Comparison of ENCODE assay signal across 30 cellular contexts in genomic region chr7:123836656-123837055, GRCh38. TPM values are rescaled to one million over a fixed set of nuclear protein-coding genes. Genes with fewer than 3 reads are reported as not detected.
"Had no signal": no experiment of that assay in that cellular context is flagged by ENCODE, and none has a peak within 500 bp of the region (broad histone marks: within the 10 kb centered on the region; RNA-seq: fewer than 3 reads in every experiment).

No MANE protein-coding gene starts in this region.

- H3K9me3 ChIP-seq: mucosa of descending colon, ovary, right atrium auricular region, right lobe of liver, uterus had no signal

- H3K27ac ChIP-seq: left ventricle myocardium inferior, ovary, right atrium auricular region, right lobe of liver, tibial nerve, uterus had no signal

- FAIRE-seq: islet of Langerhans, kidney had no signal

- H3K4me2 ChIP-seq: smooth muscle cell had no signal

- DNase-seq: hypothalamus; immature natural killer cell; kidney; left colon; left ventricle myocardium inferior; mesendoderm; midbrain; mucosa of descending colon; naive thymus-derived CD4-positive, alpha-beta T cell; ovary; right lobe of liver; stimulated activated CD4-positive, alpha-beta T cell treated with anti-CD3 and anti-CD28 coated beads, Interleukin-1b, Interleukin-23, amount 100 ng/mL, for 48 hours; stimulated activated CD4-positive, alpha-beta T cell treated with anti-CD3 and anti-CD28 coated beads, Interleukin-2, amount 100 ng/mL, for 48 hours; stimulated activated CD4-positive, alpha-beta T cell treated with anti-CD3 and anti-CD28 coated beads, Interleukin-4, amount 100 ng/mL, for 4 hours; stimulated activated CD8-positive, alpha-beta memory T cell treated with anti-CD3 and anti-CD28 coated beads, Interleukin-4, amount 100 ng/mL, for 48 hours; stimulated activated naive CD4-positive, alpha-beta T cell treated with Interleukin-2 at 50 U/mL for 16 hours; stimulated activated naive CD8-positive, alpha-beta T cell treated with anti-CD3 and anti-CD28 coated beads, Interleukin-15, amount 100 ng/mL, for 72 hours; substantia nigra; uterus had no signal

- H3K27me3 ChIP-seq: ovary, right atrium auricular region, right lobe of liver, tibial nerve, uterus had no signal

- ATAC-seq: left colon; mucosa of descending colon; naive thymus-derived CD4-positive, alpha-beta T cell; natural killer cell treated with Interleukin-12 subunit alpha and Interleukin-12 subunit beta and Interleukin-15 and Interleukin-18, amount 100 ng/mL, for 72 hours; right lobe of liver; stimulated activated memory B cell treated with anti-CD40 and anti-IgM and Interleukin-4, amounts not matched to agents 10 μg/mL and 1 μg/mL and 100 μg/mL, for 72 hours; stimulated activated naive CD8-positive, alpha-beta T cell treated with anti-CD3 and anti-CD28 coated beads, Interleukin-15, amount 100 ng/mL, for 72 hours had no signal

- H3K4me1 ChIP-seq: left ventricle myocardium inferior, right atrium auricular region, right lobe of liver, tibial nerve, uterus had no signal

- H3K36me3 ChIP-seq: left ventricle myocardium inferior, ovary, right atrium auricular region, right lobe of liver, tibial nerve, uterus had no signal

- H3K4me3 ChIP-seq: left ventricle myocardium inferior, lung, mucosa of descending colon, ovary, right atrium auricular region, right lobe of liver, smooth muscle cell, tibial nerve, uterus had no signal

RNA-seq across cellular contexts. Expression of gene HYAL4, which starts 8.3 kb away (rescaled TPM):
- total RNA-seq: kidney; left colon; left ventricle myocardium inferior; mucosa of descending colon; natural killer cell treated with Interleukin-12 subunit alpha and Interleukin-12 subunit beta and Interleukin-15 and Interleukin-18, amount 100 ng/mL, for 72 hours; omental fat pad; progenitor cell of endocrine pancreas; renal cortical epithelial cell; right lobe of liver; smooth muscle cell; temporal lobe; tibial nerve; uterus had no signal
